32 cellular contexts compared by ENCODE assay signal in the genomic region with DNA sequence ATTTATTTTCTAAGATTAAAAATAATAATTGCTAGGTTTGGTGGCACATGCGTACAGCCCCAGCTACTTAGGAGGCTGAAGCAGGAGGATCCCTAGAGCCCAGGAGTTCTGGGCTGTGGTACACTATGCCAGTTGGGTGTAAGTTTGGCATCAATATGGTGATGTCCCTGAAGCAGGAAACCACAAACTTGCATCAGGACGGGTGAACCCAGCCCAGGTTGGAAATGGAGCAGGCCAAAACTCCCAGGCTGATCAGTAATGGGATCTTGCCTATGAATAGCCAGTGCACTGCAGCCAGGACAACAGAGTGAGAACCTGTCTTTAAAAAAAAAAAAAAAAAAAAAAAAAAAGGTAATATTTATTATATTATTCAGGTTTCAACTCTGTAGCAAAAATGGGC.
"Had no signal": no experiment of that assay in that cellular context is flagged by ENCODE, and none has a peak within 500 bp of the region (broad histone marks: within the 10 kb centered on the region; RNA-seq: fewer than 3 reads in every experiment).

No MANE protein-coding gene starts in this region.

- ATAC-seq: activated CD4-positive, alpha-beta T cell treated with anti-CD3 and anti-CD28 coated beads for 36 hours; activated CD8-positive, alpha-beta memory T cell treated with anti-CD3 and anti-CD28 coated beads, Interleukin-2, amount 10 ng/mL, durations not matched to agents 7 days and 5 days; activated CD8-positive, alpha-beta T cell treated with anti-CD3 and anti-CD28 coated beads, Interleukin-2, amount 10 ng/mL, durations not matched to agents 7 days and 5 days; activated naive CD8-positive, alpha-beta T cell treated with anti-CD3 and anti-CD28 coated beads, Interleukin-2, amount 50 U/mL, for 24 hours; body of pancreas; effector memory CD8-positive, alpha-beta T cell; foreskin keratinocyte; gastroesophageal sphincter; heart right ventricle had no signal

- H3K9me3 Mint-ChIP-seq: activated CD4-positive, alpha-beta memory T cell treated with anti-CD3 and anti-CD28 coated beads for 36 hours; activated CD4-positive, alpha-beta T cell treated with anti-CD3 and anti-CD28 coated beads, Interleukin-2, amount 10 ng/mL, durations not matched to agents 24 days and 14 days; activated naive CD4-positive, alpha-beta T cell treated with anti-CD3 and anti-CD28 coated beads for 36 hours; activated naive CD4-positive, alpha-beta T cell treated with anti-CD3 and anti-CD28 coated beads, Interleukin-2, amount 50 U/mL, for 24 hours; activated naive CD8-positive, alpha-beta T cell treated with anti-CD3 and anti-CD28 coated beads for 36 hours; activated naive CD8-positive, alpha-beta T cell treated with anti-CD3 and anti-CD28 coated beads, Interleukin-2, amount 50 U/mL, for 24 hours; activated T-helper 1 cell treated with anti-CD3 and anti-CD28 coated beads, Interleukin-12 subunit alpha, Interleukin-12 subunit beta, Interleukin-2, Interleukin-4 antibody, amounts not matched to agents 30 ng/mL and 10 ng/mL and 1 ng/mL, durations not matched to agents 14 hours and 24 hours and 36 hours; activated T-helper 2 cell treated with anti-CD3 and anti-CD28 coated beads, Interferon-gamma antibody, Interleukin-2, Interleukin-4, amounts not matched to agents 10 μg/mL and 5 μg/mL and 100 μg/mL, durations not matched to agents 14 hours and 24 hours and 36 hours; effector memory CD8-positive, alpha-beta T cell had no signal

- H3K27me3 ChIP-seq: adrenal gland, body of pancreas, esophagus muscularis mucosa, foreskin keratinocyte, gastroesophageal sphincter, heart right ventricle had no signal

- H3K4me3 Mint-ChIP-seq: activated CD4-positive, alpha-beta memory T cell treated with anti-CD3 and anti-CD28 coated beads for 36 hours; activated CD4-positive, alpha-beta T cell treated with anti-CD3 and anti-CD28 coated beads for 36 hours; activated CD4-positive, alpha-beta T cell treated with anti-CD3 and anti-CD28 coated beads, Interleukin-2, amount 10 ng/mL, durations not matched to agents 24 days and 14 days; activated CD8-positive, alpha-beta memory T cell treated with anti-CD3 and anti-CD28 coated beads, Interleukin-2, amount 10 ng/mL, durations not matched to agents 7 days and 5 days; activated CD8-positive, alpha-beta T cell treated with anti-CD3 and anti-CD28 coated beads, Interleukin-2, amount 10 ng/mL, durations not matched to agents 7 days and 5 days; activated naive CD4-positive, alpha-beta T cell treated with anti-CD3 and anti-CD28 coated beads for 36 hours; activated naive CD4-positive, alpha-beta T cell treated with anti-CD3 and anti-CD28 coated beads, Interleukin-2, amount 50 U/mL, for 24 hours; activated naive CD8-positive, alpha-beta T cell treated with anti-CD3 and anti-CD28 coated beads for 36 hours; activated naive CD8-positive, alpha-beta T cell treated with anti-CD3 and anti-CD28 coated beads, Interleukin-2, amount 50 U/mL, for 24 hours; activated T-helper 1 cell treated with anti-CD3 and anti-CD28 coated beads, Interleukin-12 subunit alpha, Interleukin-12 subunit beta, Interleukin-2, Interleukin-4 antibody, amounts not matched to agents 30 ng/mL and 10 ng/mL and 1 ng/mL, durations not matched to agents 14 hours and 24 hours and 36 hours; effector memory CD8-positive, alpha-beta T cell had no signal

- H3K27ac Mint-ChIP-seq: activated CD4-positive, alpha-beta memory T cell treated with anti-CD3 and anti-CD28 coated beads for 36 hours; activated CD4-positive, alpha-beta T cell treated with anti-CD3 and anti-CD28 coated beads for 36 hours; activated CD4-positive, alpha-beta T cell treated with anti-CD3 and anti-CD28 coated beads, Interleukin-2, amount 10 ng/mL, durations not matched to agents 24 days and 14 days; activated CD8-positive, alpha-beta memory T cell treated with anti-CD3 and anti-CD28 coated beads, Interleukin-2, amount 10 ng/mL, durations not matched to agents 7 days and 5 days; activated CD8-positive, alpha-beta T cell treated with anti-CD3 and anti-CD28 coated beads, Interleukin-2, amount 10 ng/mL, durations not matched to agents 7 days and 5 days; activated naive CD4-positive, alpha-beta T cell treated with anti-CD3 and anti-CD28 coated beads for 36 hours; activated naive CD4-positive, alpha-beta T cell treated with anti-CD3 and anti-CD28 coated beads, Interleukin-2, amount 50 U/mL, for 24 hours; activated naive CD8-positive, alpha-beta T cell treated with anti-CD3 and anti-CD28 coated beads for 36 hours; activated naive CD8-positive, alpha-beta T cell treated with anti-CD3 and anti-CD28 coated beads, Interleukin-2, amount 50 U/mL, for 24 hours; activated T-helper 1 cell treated with anti-CD3 and anti-CD28 coated beads, Interleukin-12 subunit alpha, Interleukin-12 subunit beta, Interleukin-2, Interleukin-4 antibody, amounts not matched to agents 30 ng/mL and 10 ng/mL and 1 ng/mL, durations not matched to agents 14 hours and 24 hours and 36 hours; activated T-helper 2 cell treated with anti-CD3 and anti-CD28 coated beads, Interferon-gamma antibody, Interleukin-2, Interleukin-4, amounts not matched to agents 10 μg/mL and 5 μg/mL and 100 μg/mL, durations not matched to agents 14 hours and 24 hours and 36 hours had no signal

- H3K27me3 Mint-ChIP-seq: activated CD4-positive, alpha-beta memory T cell treated with anti-CD3 and anti-CD28 coated beads for 36 hours; activated CD4-positive, alpha-beta T cell treated with anti-CD3 and anti-CD28 coated beads for 36 hours; activated CD4-positive, alpha-beta T cell treated with anti-CD3 and anti-CD28 coated beads, Interleukin-2, amount 10 ng/mL, durations not matched to agents 24 days and 14 days; activated CD8-positive, alpha-beta memory T cell treated with anti-CD3 and anti-CD28 coated beads, Interleukin-2, amount 10 ng/mL, durations not matched to agents 7 days and 5 days; activated naive CD4-positive, alpha-beta T cell treated with anti-CD3 and anti-CD28 coated beads, Interleukin-2, amount 50 U/mL, for 24 hours; activated naive CD8-positive, alpha-beta T cell treated with anti-CD3 and anti-CD28 coated beads for 36 hours; activated naive CD8-positive, alpha-beta T cell treated with anti-CD3 and anti-CD28 coated beads, Interleukin-2, amount 50 U/mL, for 24 hours; effector memory CD8-positive, alpha-beta T cell had no signal

- H3K4me3 ChIP-seq: adrenal gland, body of pancreas, esophagus muscularis mucosa, gastroesophageal sphincter, heart right ventricle had no signal

- H3K4me1 ChIP-seq: body of pancreas, foreskin keratinocyte had no signal

- DNase-seq: activated CD4-positive, alpha-beta memory T cell treated with anti-CD3 and anti-CD28 coated beads for 36 hours; activated CD4-positive, alpha-beta T cell treated with anti-CD3 and anti-CD28 coated beads for 36 hours; activated CD4-positive, alpha-beta T cell treated with anti-CD3 and anti-CD28 coated beads, Interleukin-2, amount 10 ng/mL, durations not matched to agents 24 days and 14 days; activated CD4-positive, CD25-positive, alpha-beta regulatory T cell; activated CD4-positive, CD25-positive, alpha-beta regulatory T cell treated with anti-CD3 and anti-CD28 coated beads, Interleukin-2, amount 50 U/mL, for 72 hours; activated CD8-positive, alpha-beta memory T cell treated with anti-CD3 and anti-CD28 coated beads, Interleukin-2, amount 10 ng/mL, durations not matched to agents 7 days and 5 days; activated CD8-positive, alpha-beta memory T cell treated with anti-CD3 and anti-CD28 coated beads, Interleukin-2, amount 50 U/mL, for 4 hours; activated CD8-positive, alpha-beta T cell treated with anti-CD3 and anti-CD28 coated beads, Interleukin-2, amount 10 ng/mL, durations not matched to agents 7 days and 5 days; activated effector memory CD4-positive, alpha-beta T cell treated with anti-CD3 and anti-CD28 coated beads, Interleukin-2, amount 50 U/mL, for 16 hours; activated naive CD4-positive, alpha-beta T cell treated with anti-CD3 and anti-CD28 coated beads for 36 hours; activated naive CD8-positive, alpha-beta T cell treated with anti-CD3 and anti-CD28 coated beads for 36 hours; activated naive CD8-positive, alpha-beta T cell treated with anti-CD3 and anti-CD28 coated beads, Interleukin-2, amount 50 U/mL, for 24 hours; activated T-cell treated with anti-CD3 and anti-CD28 coated beads, Interleukin-2, amount 50 U/mL, for 1 hour; activated T-cell treated with anti-CD3 and anti-CD28 coated beads, Interleukin-2, amount 50 U/mL, for 48 hours; adrenal gland; amygdala; aorta; body of pancreas; caudate nucleus; cortex of kidney; dermis blood vessel endothelial cell; effector CD4-positive, alpha-beta T cell; effector memory CD8-positive, alpha-beta T cell; erythroblast; foreskin keratinocyte; heart right ventricle; T-helper 2 cell had no signal

- H3K9me3 ChIP-seq: adrenal gland, body of pancreas, esophagus muscularis mucosa, gastroesophageal sphincter, heart right ventricle had no signal

- H3K27ac ChIP-seq: adrenal gland, body of pancreas, foreskin keratinocyte had no signal
